8 cellular contexts compared by ENCODE assay signal in genomic region chr5:176537608-176538504, GRCh38. TPM values are rescaled to one million over a fixed set of nuclear protein-coding genes. Genes with fewer than 3 reads are reported as not detected.
A peak's percentile ranks its signal among the peaks of the same experiment; 100 is the strongest.
DNase-seq lines count a peak whose midpoint lies in the region; ATAC-seq and TF ChIP-seq lines count a peak whose summit lies in the region.

No MANE protein-coding gene starts in this region.

- no peaks in the 10 kb centered on the region for H3K9me3 ChIP-seq in A673 (ENCODE audit: low read depth, low read length, poor library complexity, severe bottlenecking)
- no peaks in the 10 kb centered on the region for H3K9me3 ChIP-seq in breast epithelium
- H3K9me3 ChIP-seq in iPS-18a (ENCODE audit: control insufficient read depth, low read depth, low read length) = no peaks in the 10 kb centered on the region
- H3K9me3 ChIP-seq in skeletal muscle satellite cell (replicated peaks; ENCODE audit: low read length) = no peaks in the 10 kb centered on the region

- H3K4me1 ChIP-seq in A673 (ENCODE audit: insufficient read depth, low read length, poor library complexity, severe bottlenecking) (peaks cover 61% of the 10 kb centered on the region), breast epithelium (peaks cover 14 to 28% of the 10 kb centered on the region in 2 donors), iPS-18a (ENCODE audit: control insufficient read depth, low read depth, low read length) (peaks cover 24% of the 10 kb centered on the region), skeletal muscle satellite cell (ENCODE audit: control insufficient read depth, insufficient read depth, low read length) (peaks cover 44% of the 10 kb centered on the region)

- peak overlapping the region; percentile 98 for H3K27ac ChIP-seq in A673 (ENCODE audit: low read depth, low read length, poor library complexity, severe bottlenecking)
- H3K27ac ChIP-seq in VCaP = peak overlapping the region; percentile 99
- H3K27ac ChIP-seq in breast epithelium = peak overlapping the region; percentile 98
- peak overlapping the region; percentile 92 for H3K27ac ChIP-seq in iPS-18a (ENCODE audit: low read length)

- peak overlapping the region; percentile 99 for H3K4me3 ChIP-seq in A673 (ENCODE audit: low read depth, low read length, poor library complexity, severe bottlenecking)
- peak overlapping the region; percentile 62 to 92 (median 78) for H3K4me3 ChIP-seq in breast epithelium
- peak overlapping the region; percentile 98 for H3K4me3 ChIP-seq in iPS-18a (ENCODE audit: low read length)
- H3K4me3 ChIP-seq in skeletal muscle satellite cell (ENCODE audit: low read length) = peak overlapping the region; percentile 95

- H3K36me3 ChIP-seq in A673 (ENCODE audit: insufficient read depth, low read length, poor library complexity, severe bottlenecking) (peaks cover under 1% of the 10 kb centered on the region), breast epithelium (no peaks in the 10 kb centered on the region), iPS-18a (ENCODE audit: control insufficient read depth, low read depth, low read length) (peaks cover 7% of the 10 kb centered on the region), skeletal muscle satellite cell (ENCODE audit: insufficient read depth, low read length) (no peaks in the 10 kb centered on the region)

- intact Hi-C loops in A673 (cut with micrococcal nuclease; ENCODE audit: unreplicated experiment) = loop anchor here (2.0 to 5.0 kb wide), 3 partner anchors 73 to 176 kb away; partner anchors contain the start of genes GPRIN1, HIGD2A, KIAA1191 and NOP16
- intact Hi-C loops in breast epithelium (cut with DNase I; ENCODE audit: low total_unique reads) = no loop called here

- CTCF ChIA-PET in A673 (lab: Charles Lee) = interaction anchor here (0.5 to 1.2 kb wide), 2 partner anchors 123 to 464 kb away, joined by 3 to 13 read pairs; no protein-coding TSS in a partner anchor

- POLR2A ChIA-PET in A673 (lab: Charles Lee; ENCODE audit: low non-redundant PET) = interaction anchor here (0.6 to 1.0 kb wide), 4 partner anchors 20 to 90 kb away, joined by 3 to 5 read pairs (median 4); no protein-coding TSS in a partner anchor

- H3K9ac ChIP-seq in iPS-18a (ENCODE audit: low read length) (peak overlapping the region; percentile 99), skeletal muscle satellite cell (ENCODE audit: low read depth, low read length) (peak overlapping the region; percentile 92)

- DNase-seq in A673 (ENCODE audit: low spot score) (peak; percentile 98), NCI-H2196 (lab: John Stamatoyannopoulos, UW; ENCODE audit: unreplicated experiment) (peak; percentile 99), breast epithelium (ENCODE audit: low spot score in 2 of 2) (peak; percentile 98 to 100)

- peak overlapping the region; percentile 98 for H3K4me2 ChIP-seq in skeletal muscle satellite cell (ENCODE audit: low read length)

- no peak for TF ChIP-seq POLR2A in breast epithelium (IDR thresholded peaks at IDR 0.05)

- BruUV-seq in A673 (replicated peaks; lab: Mats Ljungman, UMichigan) = no TSS peak

- TF ChIP-seq CTCF in A673 (conservative IDR thresholded peaks at IDR 0.05; ENCODE audit: low read depth, low read length) (no peak), VCaP (conservative IDR thresholded peaks at IDR 0.05) (no peak), breast epithelium (IDR thresholded peaks at IDR 0.05) (peak in 1 of 3 donors; percentile 9)

- H3K27me3 ChIP-seq in A673 (replicated peaks; ENCODE audit: insufficient read depth, low read depth, low read length, poor library complexity) (no peaks in the 10 kb centered on the region), breast epithelium (no peaks in the 10 kb centered on the region), iPS-18a (ENCODE audit: control insufficient read depth, insufficient read depth, low read length) (peaks cover 8% of the 10 kb centered on the region), skeletal muscle satellite cell (ENCODE audit: control insufficient read depth, insufficient read depth, low read length) (no peaks in the 10 kb centered on the region)

- ATAC-seq in GM18870 (IDR thresholded peaks at IDR 0.05; ENCODE audit: unreplicated experiment) = peak; percentile 61
- peak; percentile 72 for ATAC-seq in HG03135 (IDR thresholded peaks at IDR 0.05; ENCODE audit: unreplicated experiment)

RNA-seq across cellular contexts. Expression of gene RNF44, which starts 0.7 kb away (rescaled TPM):
- total RNA-seq in A673 (2021) (80.3 and 92.8 TPM in 2 replicates), breast epithelium (10 to 100 TPM in 2 of 3 donors, 1 to 10 TPM in 1; 6.9 to 17.1 (median 15.4) TPM)
- 2.5 and 4.6 TPM in 2 replicates for total RNA-seq in skeletal muscle satellite cell (2012; rRNA removed)

RNA-seq across cellular contexts. Expression of gene CDHR2, which starts 11.3 kb away (rescaled TPM):
- total RNA-seq in A673 (2021) = 0.35 TPM in 1 of 2 replicates, not detected in the other
- 1 to 10 TPM in 1 of 3 donors, not detected in 2; 2.3 TPM for total RNA-seq in breast epithelium
- total RNA-seq in skeletal muscle satellite cell (2012; rRNA removed) = not detected in 2 replicates

Comparison
In these comparisons a context has a peak if more than half of its experiments do, and no peak if none do; other contexts are left out.
1. Peak in every context shown above with its lines: DNase-seq, ATAC-seq, H3K4me3 ChIP-seq and H3K27ac ChIP-seq.